In genomic region chr12:83225806-83226205, GRCh38 we compare ENCODE assay signal across 3 cellular contexts.
TF ChIP-seq lines count a peak whose summit lies in the region.

No MANE protein-coding gene starts in this region.

TF ChIP-seq in A549, 52 proteins besides CTCF, POLR2A, EP300 and RAD21:
- peak; percentile 80 for TF ChIP-seq MAFK (IDR thresholded peaks at IDR 0.05; ENCODE audit: partially characterized antibody)
- TF ChIP-seq ATOH8 (CRISPR knock-in tag; IDR thresholded peaks at IDR 0.05; ENCODE audit: low read depth), result no peak

TF ChIP-seq in IMR-90, 13 proteins besides CTCF, POLR2A, EP300 and RAD21:
- TF ChIP-seq USF2 (IDR thresholded peaks at IDR 0.05; ENCODE audit: low read depth, low read length), result no peak
- peak; percentile 59 for TF ChIP-seq MAFK (IDR thresholded peaks at IDR 0.05; ENCODE audit: low read depth, low read length)
- no peak for TF ChIP-seq SMC3 (IDR thresholded peaks at IDR 0.05; ENCODE audit: low read depth, low read length)
- TF ChIP-seq RCOR1 (IDR thresholded peaks at IDR 0.05; ENCODE audit: insufficient replicate concordance, low read length), result no peak
- TF ChIP-seq MAZ (IDR thresholded peaks at IDR 0.05; ENCODE audit: borderline replicate concordance, low read depth, low read length), result no peak
- no peak for TF ChIP-seq MXI1 (IDR thresholded peaks at IDR 0.05; ENCODE audit: borderline replicate concordance, low read depth, low read length)
- no peak for TF ChIP-seq CEBPB (IDR thresholded peaks at IDR 0.05; ENCODE audit: low read depth, low read length)
- TF ChIP-seq FOS (IDR thresholded peaks at IDR 0.05; ENCODE audit: low read depth, low read length), result no peak

TF ChIP-seq in K562, 482 proteins besides CTCF, POLR2A, EP300 and RAD21:
- no peak for TF ChIP-seq ZNF740 (CRISPR knock-in tag; IDR thresholded peaks at IDR 0.05)
- no peak for TF ChIP-seq ZNF740 (tag; IDR thresholded peaks at IDR 0.05)
- TF ChIP-seq STAT6 (CRISPR knock-in tag; IDR thresholded peaks at IDR 0.05), result no peak
- peak; percentile 49; the same call in 1 of the 2 replicates for TF ChIP-seq MAFK (IDR thresholded peaks at IDR 0.05; ENCODE audit: low read length)
- TF ChIP-seq RBM25 (IDR thresholded peaks at IDR 0.05; ENCODE audit: low read depth, low read length, severe bottlenecking), result no peak
- peak; percentile 88 for TF ChIP-seq ZNF316 (IDR thresholded peaks at IDR 0.05)
- TF ChIP-seq NELFE (IDR thresholded peaks at IDR 0.05; ENCODE audit: insufficient read depth, insufficient read length), result no peak
- TF ChIP-seq ZNF699 (CRISPR knock-in tag; IDR thresholded peaks at IDR 0.05; ENCODE audit: insufficient replicate concordance), result no peak
- TF ChIP-seq FOXJ3 (CRISPR knock-in tag; IDR thresholded peaks at IDR 0.05), result no peak
- TF ChIP-seq MTA1 (IDR thresholded peaks at IDR 0.05; ENCODE audit: borderline replicate concordance), result no peak
- TF ChIP-seq ZNF445 (CRISPR knock-in tag; IDR thresholded peaks at IDR 0.05; ENCODE audit: low read depth), result no peak
- TF ChIP-seq ZNF280A (IDR thresholded peaks at IDR 0.05; ENCODE audit: low read depth, partially characterized antibody), result no peak
- no peak for TF ChIP-seq XRCC4 (IDR thresholded peaks at IDR 0.05; ENCODE audit: extremely low read depth, insufficient read depth, insufficient read length)
- TF ChIP-seq SRSF9 (IDR thresholded peaks at IDR 0.05; ENCODE audit: borderline replicate concordance, low read depth, low read length), result no peak
- TF ChIP-seq JUNB (CRISPR knock-in tag; conservative IDR thresholded peaks at IDR 0.05), result no peak
- TF ChIP-seq KLF13 (tag; IDR thresholded peaks at IDR 0.05; ENCODE audit: borderline replicate concordance, low read depth), result no peak
- no peak for TF ChIP-seq SMARCC2 (IDR thresholded peaks at IDR 0.05; ENCODE audit: low read depth)
- TF ChIP-seq MBD2 (IDR thresholded peaks at IDR 0.05; ENCODE audit: borderline replicate concordance, low read depth), result no peak
- TF ChIP-seq FUS (optimal IDR thresholded peaks at IDR 0.05; ENCODE audit: low read depth, low read length), result no peak
- no peak for TF ChIP-seq GATAD2B (IDR thresholded peaks at IDR 0.05; ENCODE audit: borderline replicate concordance)
- TF ChIP-seq ZBTB12 (CRISPR knock-in tag; IDR thresholded peaks at IDR 0.05), result no peak
- no peak for TF ChIP-seq ZNF75A (CRISPR knock-in tag; IDR thresholded peaks at IDR 0.05)
- TF ChIP-seq ZBTB49 (CRISPR knock-in tag; IDR thresholded peaks at IDR 0.05; ENCODE audit: borderline replicate concordance), result no peak
- TF ChIP-seq POLR2H (tag; IDR thresholded peaks at IDR 0.05; ENCODE audit: low read depth), result no peak
- peak; percentile 70; the same call in 1 of the 2 replicates for TF ChIP-seq C11orf30 (IDR thresholded peaks at IDR 0.05; ENCODE audit: low read depth)
- no peak for TF ChIP-seq ZNF561 (CRISPR knock-in tag; conservative IDR thresholded peaks at IDR 0.05)
- TF ChIP-seq HDAC6 (IDR thresholded peaks at IDR 0.05; ENCODE audit: low read depth, low read length), result no peak
- no peak for TF ChIP-seq KAT7 (CRISPR knock-in tag; IDR thresholded peaks at IDR 0.05; ENCODE audit: borderline replicate concordance)
- TF ChIP-seq HMGXB4 (CRISPR knock-in tag; IDR thresholded peaks at IDR 0.05), result no peak
- TF ChIP-seq NFRKB (IDR thresholded peaks at IDR 0.05; ENCODE audit: low read depth), result no peak
- TF ChIP-seq MAFF (IDR thresholded peaks at IDR 0.05; ENCODE audit: low read length), result peak; percentile 53; the same call in 1 of the 2 replicates
- peak; percentile 45; the same call in 1 of the 2 replicates for TF ChIP-seq MAFG (tag; conservative IDR thresholded peaks at IDR 0.05)
- TF ChIP-seq IRF9 (tag; IDR thresholded peaks at IDR 0.05), result no peak
- TF ChIP-seq SAFB2 (IDR thresholded peaks at IDR 0.05; ENCODE audit: borderline replicate concordance, low read depth, low read length, severe bottlenecking), result no peak
- no peak for TF ChIP-seq TAL1 (IDR thresholded peaks at IDR 0.05)
- TF ChIP-seq ZNF41 (CRISPR knock-in tag; conservative IDR thresholded peaks at IDR 0.05), result no peak
- TF ChIP-seq CCNT2 (IDR thresholded peaks at IDR 0.05; ENCODE audit: borderline replicate concordance, extremely low read depth, insufficient read length, low read depth, low read length), result no peak
- no peak for TF ChIP-seq XRCC3 (IDR thresholded peaks at IDR 0.05)
- TF ChIP-seq NFATC3 (IDR thresholded peaks at IDR 0.05), result no peak
- TF ChIP-seq DNMT1 (IDR thresholded peaks at IDR 0.05), result no peak
- TF ChIP-seq STAT5A (IDR thresholded peaks at IDR 0.05; ENCODE audit: borderline replicate concordance, low read length), result no peak
- no peak for TF ChIP-seq TRIM28 (IDR thresholded peaks at IDR 0.05)
- no peak for TF ChIP-seq ZBTB8A (IDR thresholded peaks at IDR 0.05; ENCODE audit: partially characterized antibody)
- no peak for TF ChIP-seq ZNF583 (CRISPR knock-in tag; IDR thresholded peaks at IDR 0.05)
- TF ChIP-seq ZNF311 (CRISPR knock-in tag; IDR thresholded peaks at IDR 0.05), result no peak
- TF ChIP-seq THAP12 (CRISPR knock-in tag; IDR thresholded peaks at IDR 0.05), result no peak
